8 cellular contexts compared by ENCODE assay signal in genomic region chr15:66387176-66388056, GRCh38. TPM values are rescaled to one million over a fixed set of nuclear protein-coding genes. Genes with fewer than 3 reads are reported as not detected.
DNase-seq lines count a peak whose midpoint lies in the region; ATAC-seq, FAIRE-seq and TF ChIP-seq lines count a peak whose summit lies in the region.

No MANE protein-coding gene starts in this region.

- H3K36me3 Mint-ChIP-seq in CD8-positive, alpha-beta memory T cell: peaks cover 0 to 18% (median 0%) of the 10 kb centered on the region in 3 donors
- peaks cover 6% of the 10 kb centered on the region for H3K36me3 Mint-ChIP-seq in activated B cell treated with CpG ODN at 0.5 μM for 24 hours (ENCODE audit: low read depth)

- in situ Hi-C loops in mammary epithelial cell (cut with MboI; ENCODE audit: low sequenced_read_pairs in 2 of 2): no loop called here

- H3K79me2 ChIP-seq in KMS-11 (ENCODE audit: insufficient read depth, low read depth) (peaks cover 50% of the 10 kb centered on the region), mammary epithelial cell (ENCODE audit: insufficient read depth, low read length) (peaks cover 73% of the 10 kb centered on the region), keratinocyte (ENCODE audit: control insufficient read depth, insufficient read depth, low read length) (peaks cover 50% of the 10 kb centered on the region)

- dilution Hi-C loops in mammary epithelial cell (cut with HindIII; ENCODE audit: low sequenced_read_pairs) (no loop called here), keratinocyte (cut with MboI; ENCODE audit: extremely low pct_ligation_motif_present, low sequenced_read_pairs) (no loop called here)

- H3K27ac Mint-ChIP-seq in CD8-positive, alpha-beta memory T cell: peak overlapping the region; percentile 79 to 95 (median 92)
- peak overlapping the region; percentile 67 for H3K27ac Mint-ChIP-seq in activated B cell treated with CpG ODN at 0.5 μM for 24 hours

- peak; percentile 13 for ATAC-seq in GM21367 (IDR thresholded peaks at IDR 0.05; ENCODE audit: unreplicated experiment)
- ATAC-seq in activated B cell treated with CpG ODN at 0.5 μM for 24 hours (ENCODE audit: low read depth): peak; percentile 29

- DNase-seq in CD8-positive, alpha-beta memory T cell: peak; percentile 50 to 78 (median 52)
- DNase-seq in activated B cell treated with CpG ODN at 0.5 μM for 24 hours (peak; percentile 61), mammary epithelial cell (peak; percentile 76), keratinocyte (ENCODE audit: low read depth, low spot score) (no peak), NCI-H128 (lab: John Stamatoyannopoulos, UW; ENCODE audit: unreplicated experiment) (no peak)
- peak; percentile 40 to 69 for DNase-seq in stimulated activated CD4-positive, alpha-beta T cell treated with anti-CD3 and anti-CD28 coated beads, Interleukin-15, amount 100 ng/mL, for 1 hour (ENCODE audit: low read depth in 1 of 2, low spot score in 1 of 2)

- H3K9me1 ChIP-seq in keratinocyte (ENCODE audit: control insufficient read depth, extremely low read depth, insufficient read depth, low read length): no peaks in the 10 kb centered on the region

- peak overlapping the region; percentile 44; the same call in 1 of the 2 replicates for H2AFZ ChIP-seq in KMS-11 (ENCODE audit: low read depth)
- H2AFZ ChIP-seq in mammary epithelial cell (ENCODE audit: low read depth, low read length): peak overlapping the region; percentile 69
- H2AFZ ChIP-seq in keratinocyte (ENCODE audit: control insufficient read depth, low read length): no peak overlapping the region

- H3K9ac ChIP-seq in KMS-11: peak overlapping the region; percentile 48; the same call in 1 of the 2 replicates
- peak overlapping the region; percentile 98 for H3K9ac ChIP-seq in mammary epithelial cell (ENCODE audit: insufficient read depth, low read length)
- peak overlapping the region; percentile 78 for H3K9ac ChIP-seq in keratinocyte (ENCODE audit: control insufficient read depth, extremely low read depth, insufficient read depth, low read length)

- H3K4me3 ChIP-seq in CD8-positive, alpha-beta memory T cell (ENCODE audit: low read length): peak overlapping the region; percentile 74
- no peak overlapping the region for H3K4me3 ChIP-seq in KMS-11 (IDR thresholded peaks at IDR 0.05; ENCODE audit: insufficient read depth, low read depth, low read length)
- H3K4me3 ChIP-seq in mammary epithelial cell (replicated peaks in 1 of 3; ENCODE audit: insufficient read depth in 1 of 3, low read depth in 2 of 3, low read length in 3 of 3): peak overlapping the region; percentile 80 to 98 (median 94)
- peak overlapping the region; percentile 68 to 84 (median 73) for H3K4me3 ChIP-seq in keratinocyte (ENCODE audit: control insufficient read depth in 2 of 3, extremely low read depth in 1 of 3, insufficient read depth in 2 of 3, low read depth in 1 of 3, low read length in 3 of 3)

- peak overlapping the region; percentile 88 to 99 (median 95) for H3K4me3 Mint-ChIP-seq in CD8-positive, alpha-beta memory T cell
- peak overlapping the region; percentile 86 for H3K4me3 Mint-ChIP-seq in activated B cell treated with CpG ODN at 0.5 μM for 24 hours

- CTCF ChIA-PET in CD8-positive, alpha-beta memory T cell (lab: Charles Lee): interaction anchor here (0.7 to 7.8 kb wide), 13 partner anchors 13 to 116 kb away, joined by 3 to 95 read pairs (median 4); partner anchors contain the start of genes RPL4, SNAPC5 and TIPIN
- CTCF ChIA-PET in activated B cell treated with CpG ODN at 0.5 μM for 24 hours (lab: Charles Lee): interaction anchor here (0.6 to 5.1 kb wide), 6 partner anchors 14 to 724 kb away, joined by 3 to 67 read pairs (median 4); partner anchors contain the start of gene SNAPC5
- CTCF ChIA-PET in mammary epithelial cell (lab: Charles Lee; ENCODE audit: low non-redundant PET): no interaction called here

- no peaks in the 10 kb centered on the region; the same call in 1 of the 2 replicates for H4K20me1 ChIP-seq in KMS-11 (ENCODE audit: insufficient read depth)
- no peaks in the 10 kb centered on the region for H4K20me1 ChIP-seq in mammary epithelial cell (ENCODE audit: insufficient read depth, low read length)
- H4K20me1 ChIP-seq in keratinocyte (ENCODE audit: control insufficient read depth, extremely low read depth, insufficient read depth, low read length): no peaks in the 10 kb centered on the region

- 3% methylated on average over 19 of the region's 61 CpGs for WGBS in mammary epithelial cell (ENCODE audit: low coverage, missing lambda C conversion rate)

- H3K36me3 ChIP-seq in CD8-positive, alpha-beta memory T cell (ENCODE audit: insufficient read depth, low read length): no peaks in the 10 kb centered on the region
- H3K36me3 ChIP-seq in KMS-11 (ENCODE audit: insufficient read depth): no peaks in the 10 kb centered on the region
- H3K36me3 ChIP-seq in mammary epithelial cell (ENCODE audit: insufficient read depth, low read length): no peaks in the 10 kb centered on the region
- peaks cover 0 to 4% of the 10 kb centered on the region in 2 experiments for H3K36me3 ChIP-seq in keratinocyte (ENCODE audit: control insufficient read depth in 2 of 2, extremely low read depth in 1 of 2, insufficient read depth in 2 of 2, low read length in 2 of 2)

- H3K4me1 Mint-ChIP-seq in CD8-positive, alpha-beta memory T cell: peaks cover 56 to 64% (median 64%) of the 10 kb centered on the region in 3 donors
- H3K4me1 Mint-ChIP-seq in activated B cell treated with CpG ODN at 0.5 μM for 24 hours: peaks cover 53% of the 10 kb centered on the region

- H3K27ac ChIP-seq in CD8-positive, alpha-beta memory T cell (ENCODE audit: low read depth, low read length): peak overlapping the region; percentile 78
- peak overlapping the region; percentile 48; the same call in 1 of the 2 replicates for H3K27ac ChIP-seq in KMS-11
- peak overlapping the region; percentile 89 for H3K27ac ChIP-seq in mammary epithelial cell (ENCODE audit: insufficient read depth, low read depth, low read length)
- peak overlapping the region; percentile 88 for H3K27ac ChIP-seq in keratinocyte (ENCODE audit: control insufficient read depth, insufficient read depth, low read length)

- no peaks in the 10 kb centered on the region for H3K9me3 Mint-ChIP-seq in CD8-positive, alpha-beta memory T cell
- H3K9me3 Mint-ChIP-seq in activated B cell treated with CpG ODN at 0.5 μM for 24 hours: no peaks in the 10 kb centered on the region

- FAIRE-seq in keratinocyte (lab: Jason Lieb, UNC): no peak

- no peaks in the 10 kb centered on the region for H3K27me3 ChIP-seq in CD8-positive, alpha-beta memory T cell (ENCODE audit: insufficient read depth, low read length, poor library complexity, severe bottlenecking)
- no peaks in the 10 kb centered on the region for H3K27me3 ChIP-seq in KMS-11 (ENCODE audit: insufficient read depth, low read depth)
- no peaks in the 10 kb centered on the region for H3K27me3 ChIP-seq in mammary epithelial cell (ENCODE audit: insufficient read depth, low read length)
- no peaks in the 10 kb centered on the region for H3K27me3 ChIP-seq in keratinocyte (ENCODE audit: control insufficient read depth, extremely low read depth, insufficient read depth, low read length)

- no peaks in the 10 kb centered on the region for H3K9me3 ChIP-seq in CD8-positive, alpha-beta memory T cell (ENCODE audit: low read length)
- H3K9me3 ChIP-seq in mammary epithelial cell (replicated peaks; ENCODE audit: insufficient read depth, low read length) (no peaks in the 10 kb centered on the region), keratinocyte (ENCODE audit: control insufficient read depth, low read depth, low read length) (no peaks in the 10 kb centered on the region)

- no TSS peak for BruUV-seq in mammary epithelial cell (replicated peaks; lab: Mats Ljungman, UMichigan)

- peak overlapping the region; percentile 81 for H3K4me2 ChIP-seq in KMS-11
- H3K4me2 ChIP-seq in mammary epithelial cell (ENCODE audit: insufficient read depth, low read depth, low read length): peak overlapping the region; percentile 94
- peak overlapping the region; percentile 93 for H3K4me2 ChIP-seq in keratinocyte (ENCODE audit: control insufficient read depth, extremely low read depth, insufficient read depth, low read depth, low read length)

- H3K27me3 Mint-ChIP-seq in CD8-positive, alpha-beta memory T cell: no peaks in the 10 kb centered on the region
- H3K27me3 Mint-ChIP-seq in activated B cell treated with CpG ODN at 0.5 μM for 24 hours: no peaks in the 10 kb centered on the region

- POLR2A ChIA-PET in CD8-positive, alpha-beta memory T cell (lab: Charles Lee): interaction anchor here (1.0 to 2.7 kb wide), 5 partner anchors 31 to 118 kb away, joined by 3 to 18 read pairs (median 4); partner anchors contain the start of genes SNAPC5, TIPIN and ZWILCH
- POLR2A ChIA-PET in activated B cell treated with CpG ODN at 0.5 μM for 24 hours (lab: Charles Lee): interaction anchor here (0.6 to 4.5 kb wide), 13 partner anchors 14 to 779 kb away, joined by 3 to 48 read pairs (median 4); partner anchors contain the start of genes INTS14, RPL4, SNAPC5 and TIPIN

- intact Hi-C loops in activated B cell treated with CpG ODN at 0.5 μM for 24 hours (cut with micrococcal nuclease): loop anchor here (2.0 kb wide), 1 partner anchor 41 kb away; no protein-coding TSS in a partner anchor
- intact Hi-C loops in mammary epithelial cell (cut with micrococcal nuclease): loop anchor here (2.0 kb wide), 1 partner anchor 31 kb away; the partner anchor contains the start of gene TIPIN

- TF ChIP-seq CTCF in KMS-11 (conservative IDR thresholded peaks at IDR 0.05; ENCODE audit: low read depth, low read length) (peak; percentile 32), activated B cell treated with CpG ODN at 0.5 μM for 24 hours (IDR thresholded peaks at IDR 0.05) (no peak), mammary epithelial cell (conservative IDR thresholded peaks at IDR 0.05 in 1 of 2, IDR thresholded peaks at IDR 0.05 in 1 of 2; ENCODE audit: extremely low read depth in 1 of 2, insufficient read depth in 1 of 2, low read depth in 1 of 2, low read length in 2 of 2) (peak; percentile 27 to 41), keratinocyte (optimal IDR thresholded peaks at IDR 0.05 in 1 of 3, IDR thresholded peaks at IDR 0.05 in 1 of 3, conservative IDR thresholded peaks at IDR 0.05 in 1 of 3; ENCODE audit: extremely low read depth in 1 of 3, insufficient read depth in 2 of 3, low read length in 3 of 3) (peak; percentile 26 to 68 (median 34))

- peaks cover 52% of the 10 kb centered on the region for H3K4me1 ChIP-seq in CD8-positive, alpha-beta memory T cell (ENCODE audit: insufficient read depth, low read length)
- peaks cover 41% of the 10 kb centered on the region for H3K4me1 ChIP-seq in KMS-11 (ENCODE audit: low read depth, poor library complexity, severe bottlenecking)
- H3K4me1 ChIP-seq in mammary epithelial cell (ENCODE audit: insufficient read depth, low read length): peaks cover 33% of the 10 kb centered on the region
- H3K4me1 ChIP-seq in keratinocyte (ENCODE audit: control insufficient read depth, extremely low read depth, insufficient read depth, low read length): peaks cover 38% of the 10 kb centered on the region

RNA-seq across cellular contexts. Expression of gene MAP2K1, which starts 0.7 kb away (rescaled TPM):
- 10 to 100 TPM; 69.2 to 72.2 TPM for total RNA-seq in CD8-positive, alpha-beta memory T cell
- polyA plus RNA-seq in CD8-positive, alpha-beta memory T cell: 45.3 TPM
- total RNA-seq in activated B cell treated with CpG ODN at 0.5 μM for 24 hours (37.9 and 42.0 TPM in 2 replicates), mammary epithelial cell (100 to 1,000 TPM in 1 of 2 donors, 10 to 100 TPM in 1; 29.8 to 104 TPM)
- polyA plus RNA-seq in mammary epithelial cell (70.6 TPM), keratinocyte (44.4 to 73.8 TPM (median 73.2 TPM) in 3 replicates)
- polyA minus RNA-seq in mammary epithelial cell (92.7 TPM), keratinocyte (30.2 to 55.5 TPM (median 42.5 TPM) in 3 replicates)
- 46.0 TPM for polyA plus RNA-seq in keratinocyte (2011; ENCODE audit: low read depth)
- 31.9 and 44.4 TPM in 2 replicates for polyA plus RNA-seq in keratinocyte (2011; cell fraction: cytosol; rRNA removed)
- polyA plus RNA-seq in keratinocyte (2011; cell fraction: nucleus; rRNA removed): 42.6 and 42.7 TPM in 2 replicates
- 63.2 and 63.8 TPM in 2 replicates for polyA plus RNA-seq in keratinocyte (2012; ENCODE audit: low replicate concordance)
- polyA minus RNA-seq in keratinocyte (2011; cell fraction: cytosol; rRNA and poly(A)+ RNA removed): 21.7 TPM
- 19.1 and 28.9 TPM in 2 replicates for polyA minus RNA-seq in keratinocyte (2011; cell fraction: nucleus; rRNA and poly(A)+ RNA removed)

RNA-seq across cellular contexts. Expression of gene TIPIN, which starts 30.9 kb away (rescaled TPM):
- total RNA-seq in CD8-positive, alpha-beta memory T cell: 10 to 100 TPM; 58.9 to 63.7 TPM
- polyA plus RNA-seq in CD8-positive, alpha-beta memory T cell: 9.1 TPM
- total RNA-seq in activated B cell treated with CpG ODN at 0.5 μM for 24 hours (10.8 and 11.5 TPM in 2 replicates), mammary epithelial cell (10 to 100 TPM in 1 of 2 donors, 1 to 10 TPM in 1; 7.7 to 18.1 TPM)
- polyA plus RNA-seq in mammary epithelial cell (8.6 TPM), keratinocyte (3.4 to 11.9 TPM (median 9.3 TPM) in 3 replicates)
- polyA minus RNA-seq in mammary epithelial cell (1.3 TPM), keratinocyte (1.4 to 7.1 TPM (median 1.9 TPM) in 3 replicates)
- 8.5 TPM for polyA plus RNA-seq in keratinocyte (2011; ENCODE audit: low read depth)
- polyA plus RNA-seq in keratinocyte (2011; cell fraction: cytosol; rRNA removed): 4.5 and 8.7 TPM in 2 replicates
- polyA plus RNA-seq in keratinocyte (2011; cell fraction: nucleus; rRNA removed): 4.5 and 7.1 TPM in 2 replicates
- 5.6 and 13.9 TPM in 2 replicates for polyA plus RNA-seq in keratinocyte (2012; ENCODE audit: low replicate concordance)
- 3.8 TPM for polyA minus RNA-seq in keratinocyte (2011; cell fraction: cytosol; rRNA and poly(A)+ RNA removed)
- 1.3 and 5.0 TPM in 2 replicates for polyA minus RNA-seq in keratinocyte (2011; cell fraction: nucleus; rRNA and poly(A)+ RNA removed)

Comparison
In these comparisons a context has a peak if more than half of its experiments do, and no peak if none do; other contexts are left out.
1. DNase-seq: peak in CD8-positive, alpha-beta memory T cell (5 of 5), activated B cell treated with CpG ODN at 0.5 μM for 24 hours (single experiment), mammary epithelial cell (single experiment) and stimulated activated CD4-positive, alpha-beta T cell treated with anti-CD3 and anti-CD28 coated beads, Interleukin-15, amount 100 ng/mL, for 1 hour (2 of 2); none in keratinocyte (single experiment) and NCI-H128 (single experiment).
2. H3K9ac ChIP-seq: peak in every context shown above with its lines; median percentile 98 in mammary epithelial cell; 78 in keratinocyte; 48 in KMS-11.
3. Peak in every context shown above with its lines, with median percentiles within 50 percentile points of each other: H3K27ac ChIP-seq and H3K4me2 ChIP-seq.